In the genomic region with DNA sequence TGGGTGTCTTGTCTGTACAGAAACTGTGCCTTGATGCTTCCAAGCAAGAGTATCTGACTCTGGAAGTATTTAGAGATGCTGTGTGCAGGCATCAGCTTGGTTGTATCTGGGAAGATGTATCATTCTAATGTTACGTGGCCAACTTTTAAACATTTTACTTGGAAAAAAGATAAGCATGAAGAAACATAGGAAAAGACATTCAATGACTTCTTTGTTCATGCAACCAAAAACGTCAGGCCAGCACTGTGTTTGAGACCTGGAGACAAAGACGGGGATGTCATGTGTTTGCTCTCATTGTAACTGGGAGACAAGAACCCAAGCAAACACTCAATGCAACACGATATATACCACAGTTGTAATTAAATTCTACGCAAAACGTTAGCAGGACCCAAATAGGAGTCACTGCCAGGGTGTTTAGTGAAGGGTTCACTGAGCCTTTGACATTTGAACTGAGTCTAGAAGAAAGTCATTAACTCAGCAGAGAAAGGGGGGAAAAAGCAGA, we compare ENCODE assay signal across 11 cellular contexts. TPM values are rescaled to one million over a fixed set of nuclear protein-coding genes. Genes with fewer than 3 reads are reported as not detected.
DNase-seq lines count a peak whose midpoint lies in the region; ATAC-seq and TF ChIP-seq lines count a peak whose summit lies in the region.
"Had no signal": no experiment of that assay in that cellular context is flagged by ENCODE, and none has a peak within 500 bp of the region (broad histone marks: within the 10 kb centered on the region; RNA-seq: fewer than 3 reads in every experiment).

No MANE protein-coding gene starts in this region.

- peak overlapping the region; percentile 13 to 74 (median 59) for H3K27ac ChIP-seq in gastroesophageal sphincter
- H3K27ac ChIP-seq: cardiac muscle cell had no signal

- no peak for TF ChIP-seq EP300 in gastroesophageal sphincter (IDR thresholded peaks at IDR 0.05)

- no peaks in the 10 kb centered on the region for H3K36me3 ChIP-seq in gastroesophageal sphincter
- H3K36me3 ChIP-seq: cardiac muscle cell had no signal

- ATAC-seq in gastroesophageal sphincter (no peak), sciatic nerve (peak; percentile 57), GM18505 (IDR thresholded peaks at IDR 0.05; ENCODE audit: unreplicated experiment) (no peak), HG03039 (IDR thresholded peaks at IDR 0.05; ENCODE audit: unreplicated experiment) (no peak)
- ATAC-seq: WTC11 had no signal

- intact Hi-C loops in sciatic nerve (cut with DNase I) = no loop called here

- WGBS in gastroesophageal sphincter (ENCODE audit: low coverage in 1 of 2), 2 donors = 55 to 86% methylated on average over 1 to 6 of the region's 6 CpGs

- TF ChIP-seq POLR2A in gastroesophageal sphincter (IDR thresholded peaks at IDR 0.05) (no peak), GM18505 (IDR thresholded peaks at IDR 0.05; ENCODE audit: borderline replicate concordance, extremely low read depth, insufficient read depth, insufficient read length) (no peak)

- no peak for TF ChIP-seq CTCF in gastroesophageal sphincter (IDR thresholded peaks at IDR 0.05)

- DNase-seq in DMS153 (lab: John Stamatoyannopoulos, UW) (peak; percentile 93), NCI-H510A treated with DMSO at 0.1 percent for 48 hours (lab: John Stamatoyannopoulos, UW) (peak; percentile 98), sciatic nerve (ENCODE audit: low spot score) (no peak), HK-2 (ENCODE audit: unreplicated experiment) (no peak), cerebellar cortex (ENCODE audit: low spot score) (no peak)
- DNase-seq: NCI-H1930 had no signal

- H3K27me3 ChIP-seq in gastroesophageal sphincter = no peaks in the 10 kb centered on the region
- H3K27me3 ChIP-seq: cardiac muscle cell had no signal

- H3K4me3 ChIP-seq in gastroesophageal sphincter = no peak overlapping the region
- H3K4me3 ChIP-seq: cardiac muscle cell had no signal

- peaks cover 6 to 41% (median 9%) of the 10 kb centered on the region in 3 donors for H3K4me1 ChIP-seq in gastroesophageal sphincter

- H3K9me3 ChIP-seq in gastroesophageal sphincter = no peaks in the 10 kb centered on the region

RNA-seq across cellular contexts. Expression of gene SESTD1, which starts 8.9 kb away (rescaled TPM):
- 100 to 1,000 TPM in 1 of 4 donors, 10 to 100 TPM in 3; 47.9 to 103 (median 68.5) TPM for total RNA-seq in gastroesophageal sphincter
- 139 TPM for total RNA-seq in sciatic nerve

Comparison
In these comparisons a context has a peak if more than half of its experiments do, and no peak if none do; other contexts are left out.
1. DNase-seq: peak in DMS153 (single experiment) and NCI-H510A treated with DMSO at 0.1 percent for 48 hours (single experiment); none in sciatic nerve (single experiment), HK-2 (single experiment) and cerebellar cortex (single experiment).